Comparison of ENCODE assay signal across 12 cellular contexts in genomic region chr7:17159500-17160037, GRCh38.
DNase-seq lines count a peak whose midpoint lies in the region; ATAC-seq and TF ChIP-seq lines count a peak whose summit lies in the region.
"Had no signal": no experiment of that assay in that cellular context is flagged by ENCODE, and none has a peak within 500 bp of the region (broad histone marks: within the 10 kb centered on the region; RNA-seq: fewer than 3 reads in every experiment).

No MANE protein-coding gene starts in this region.

- H3K4me1 Mint-ChIP-seq in activated naive CD4-positive, alpha-beta T cell treated with anti-CD3 and anti-CD28 coated beads, Interleukin-2, amount 10 ng/mL, durations not matched to agents 7 days and 5 days = peaks cover 47% of the 10 kb centered on the region
- H3K4me1 Mint-ChIP-seq in stimulated activated naive CD8-positive, alpha-beta T cell treated with anti-CD3 and anti-CD28 coated beads, Interleukin-15, amount 100 ng/mL, for 72 hours = peaks cover 46% of the 10 kb centered on the region
- no peaks in the 10 kb centered on the region for H3K4me1 Mint-ChIP-seq in endodermal cell

- H3K4me3 ChIP-seq in endodermal cell (ENCODE audit: low read length) = no peak overlapping the region
- H3K4me3 ChIP-seq: K562, vagina had no signal

- peak overlapping the region; percentile 74 for H3K27ac Mint-ChIP-seq in activated naive CD4-positive, alpha-beta T cell treated with anti-CD3 and anti-CD28 coated beads, Interleukin-2, amount 10 ng/mL, durations not matched to agents 7 days and 5 days
- H3K27ac Mint-ChIP-seq in stimulated activated naive CD8-positive, alpha-beta T cell treated with anti-CD3 and anti-CD28 coated beads, Interleukin-15, amount 100 ng/mL, for 72 hours = peak overlapping the region; percentile 91 to 92
- H3K27ac Mint-ChIP-seq in endodermal cell = no peak overlapping the region

- no peaks in the 10 kb centered on the region for H3K27me3 Mint-ChIP-seq in activated naive CD4-positive, alpha-beta T cell treated with anti-CD3 and anti-CD28 coated beads, Interleukin-2, amount 10 ng/mL, durations not matched to agents 7 days and 5 days
- H3K27me3 Mint-ChIP-seq in stimulated activated naive CD8-positive, alpha-beta T cell treated with anti-CD3 and anti-CD28 coated beads, Interleukin-15, amount 100 ng/mL, for 72 hours = no peaks in the 10 kb centered on the region
- peaks cover 2% of the 10 kb centered on the region for H3K27me3 Mint-ChIP-seq in endodermal cell (ENCODE audit: insufficient read depth)

- no peak for DNase-seq in activated naive CD4-positive, alpha-beta T cell treated with anti-CD3 and anti-CD28 coated beads, Interleukin-2, amount 10 ng/mL, durations not matched to agents 7 days and 5 days
- no peak for DNase-seq in activated naive CD4-positive, alpha-beta T cell (lab: John Stamatoyannopoulos, UW)
- DNase-seq in stimulated activated naive CD8-positive, alpha-beta T cell treated with anti-CD3 and anti-CD28 coated beads, Interleukin-15, amount 100 ng/mL, for 72 hours = peak; percentile 20 to 31
- DNase-seq in activated gamma-delta T cell treated with Interleukin-2 at 50 U/mL for 16 hours = no peak
- DNase-seq in NCI-H345 treated with DMSO at 0.1 percent for 48 hours (lab: John Stamatoyannopoulos, UW; ENCODE audit: unreplicated experiment) = no peak
- DNase-seq in endodermal cell = no peak
- DNase-seq: activated effector memory CD4-positive, alpha-beta T cell treated with Interleukin-2 at 50 U/mL for 16 hours; NCI-H774 had no signal

- no peaks in the 10 kb centered on the region for H3K4me1 ChIP-seq in endodermal cell (ENCODE audit: control insufficient read depth, insufficient read depth, low read length)
- H3K4me1 ChIP-seq: vagina had no signal

- CTCF ChIA-PET in activated naive CD4-positive, alpha-beta T cell treated with anti-CD3 and anti-CD28 coated beads, Interleukin-2, amount 10 ng/mL, durations not matched to agents 7 days and 5 days (lab: Charles Lee) = interaction anchor here (0.9 kb wide), 1 partner anchor 142 kb away, joined by 3 read pairs; no protein-coding TSS in a partner anchor

- TF ChIP-seq CTCF in endodermal cell (conservative IDR thresholded peaks at IDR 0.05) = no peak

- peaks cover 31% of the 10 kb centered on the region for H3K36me3 Mint-ChIP-seq in activated naive CD4-positive, alpha-beta T cell treated with anti-CD3 and anti-CD28 coated beads, Interleukin-2, amount 10 ng/mL, durations not matched to agents 7 days and 5 days
- no peaks in the 10 kb centered on the region for H3K36me3 Mint-ChIP-seq in endodermal cell (ENCODE audit: low read depth)

- H3K27ac ChIP-seq in endodermal cell (ENCODE audit: low read depth, low read length) = no peak overlapping the region
- H3K27ac ChIP-seq: vagina had no signal

- H3K4me3 Mint-ChIP-seq in activated naive CD4-positive, alpha-beta T cell treated with anti-CD3 and anti-CD28 coated beads, Interleukin-2, amount 10 ng/mL, durations not matched to agents 7 days and 5 days = no peak overlapping the region
- peak overlapping the region; percentile 22 to 60 for H3K4me3 Mint-ChIP-seq in stimulated activated naive CD8-positive, alpha-beta T cell treated with anti-CD3 and anti-CD28 coated beads, Interleukin-15, amount 100 ng/mL, for 72 hours
- no peak overlapping the region for H3K4me3 Mint-ChIP-seq in endodermal cell

- WGBS in endodermal cell (ENCODE audit: insufficient coverage in 1 of 2, insufficient read length in 1 of 2), 2 experiments = 57 to 89% methylated on average over 1 to 2 of the region's 2 CpGs

- no peaks in the 10 kb centered on the region for H3K9me3 ChIP-seq in endodermal cell (ENCODE audit: control insufficient read depth, low read length)
- H3K9me3 ChIP-seq: vagina had no signal

- no peaks in the 10 kb centered on the region for H3K27me3 ChIP-seq in endodermal cell (ENCODE audit: control insufficient read depth, insufficient read depth, low read length, poor library complexity, severe bottlenecking)
- H3K27me3 ChIP-seq: vagina had no signal

- no peak overlapping the region for H3K9ac ChIP-seq in endodermal cell (ENCODE audit: extremely low read depth, low read length, poor library complexity, severe bottlenecking)

- ATAC-seq in GM21737 (IDR thresholded peaks at IDR 0.05; ENCODE audit: unreplicated experiment) (peak; percentile 89), HG03342 (IDR thresholded peaks at IDR 0.05; ENCODE audit: unreplicated experiment) (peak; percentile 82)
- peak; percentile 94 for ATAC-seq in stimulated activated naive CD8-positive, alpha-beta T cell treated with anti-CD3 and anti-CD28 coated beads, Interleukin-15, amount 100 ng/mL, for 72 hours
- ATAC-seq: K562 had no signal

- H3K9me3 Mint-ChIP-seq in activated naive CD4-positive, alpha-beta T cell treated with anti-CD3 and anti-CD28 coated beads, Interleukin-2, amount 10 ng/mL, durations not matched to agents 7 days and 5 days = peaks cover 22% of the 10 kb centered on the region
- H3K9me3 Mint-ChIP-seq in stimulated activated naive CD8-positive, alpha-beta T cell treated with anti-CD3 and anti-CD28 coated beads, Interleukin-15, amount 100 ng/mL, for 72 hours = peaks cover 7 to 11% of the 10 kb centered on the region in 2 donors
- peaks cover 8% of the 10 kb centered on the region for H3K9me3 Mint-ChIP-seq in endodermal cell

- no peaks in the 10 kb centered on the region for H3K36me3 ChIP-seq in endodermal cell (ENCODE audit: control insufficient read depth, insufficient read depth, low read length)
- H3K36me3 ChIP-seq: vagina had no signal

Comparison
In these comparisons a context has a peak if more than half of its experiments do, and no peak if none do; other contexts are left out.
1. DNase-seq: peak in stimulated activated naive CD8-positive, alpha-beta T cell treated with anti-CD3 and anti-CD28 coated beads, Interleukin-15, amount 100 ng/mL, for 72 hours (2 of 2); none in activated naive CD4-positive, alpha-beta T cell treated with anti-CD3 and anti-CD28 coated beads, Interleukin-2, amount 10 ng/mL, durations not matched to agents 7 days and 5 days (single experiment), activated naive CD4-positive, alpha-beta T cell (0 of 4), activated gamma-delta T cell treated with Interleukin-2 at 50 U/mL for 16 hours (single experiment), NCI-H345 treated with DMSO at 0.1 percent for 48 hours (single experiment) and endodermal cell (single experiment).
2. H3K4me3 Mint-ChIP-seq: peak in stimulated activated naive CD8-positive, alpha-beta T cell treated with anti-CD3 and anti-CD28 coated beads, Interleukin-15, amount 100 ng/mL, for 72 hours (2 of 2); none in activated naive CD4-positive, alpha-beta T cell treated with anti-CD3 and anti-CD28 coated beads, Interleukin-2, amount 10 ng/mL, durations not matched to agents 7 days and 5 days (single experiment) and endodermal cell (single experiment).
3. Peak in every context shown above with its lines, with median percentiles within 50 percentile points of each other: ATAC-seq.